In genomic region chr6:54876365-54876764, GRCh38 we compare ENCODE assay signal across 17 cellular contexts. TPM values are rescaled to one million over a fixed set of nuclear protein-coding genes. Genes with fewer than 3 reads are reported as not detected.
DNase-seq lines count a peak whose midpoint lies in the region; ATAC-seq and TF ChIP-seq lines count a peak whose summit lies in the region.
"Had no signal": no experiment of that assay in that cellular context is flagged by ENCODE, and none has a peak within 500 bp of the region (broad histone marks: within the 10 kb centered on the region; RNA-seq: fewer than 3 reads in every experiment).

No MANE protein-coding gene starts in this region.

- CTCF ChIA-PET in MCF 10A (lab: Yijun Ruan, JAX): interaction anchor here (0.7 kb wide), 1 partner anchor 767 kb away, joined by 3 read pairs; no protein-coding TSS in a partner anchor

- TF ChIP-seq POLR2A in breast epithelium (IDR thresholded peaks at IDR 0.05) (no peak), gastrocnemius medialis (IDR thresholded peaks at IDR 0.05) (no peak)

- H3K27me3 ChIP-seq in breast epithelium (no peaks in the 10 kb centered on the region), foreskin keratinocyte (no peaks in the 10 kb centered on the region), gastrocnemius medialis (no peaks in the 10 kb centered on the region)
- H3K27me3 ChIP-seq: BLaER1 had no signal

- in situ Hi-C loops in gastrocnemius medialis (cut with MboI; ENCODE audit: low sequenced_read_pairs in 4 of 4): no loop called here

- no peaks in the 10 kb centered on the region for H3K27me3 Mint-ChIP-seq in MCF 10A (ENCODE audit: insufficient read depth, unreplicated experiment)
- H3K27me3 Mint-ChIP-seq: CD8-positive, alpha-beta memory T cell had no signal

- H3K4me1 ChIP-seq in breast epithelium (no peaks in the 10 kb centered on the region), foreskin keratinocyte (peaks cover 47% of the 10 kb centered on the region), gastrocnemius medialis (peaks cover 0 to 3% of the 10 kb centered on the region in 2 donors)
- H3K4me1 ChIP-seq: BLaER1 had no signal

- POLR2A ChIA-PET in MCF 10A (lab: Yijun Ruan, JAX): interaction anchor here (0.6 to 1.9 kb wide), 11 partner anchors 10 to 158 kb away, joined by 3 to 16 read pairs (median 3); partner anchors contain the start of gene FAM83B

- no peaks in the 10 kb centered on the region for H3K9me3 ChIP-seq in breast epithelium
- no peaks in the 10 kb centered on the region for H3K9me3 ChIP-seq in gastrocnemius medialis
- H3K9me3 ChIP-seq: BLaER1, Caco-2 had no signal

- no peaks in the 10 kb centered on the region for H3K9me3 Mint-ChIP-seq in MCF 10A (ENCODE audit: unreplicated experiment)
- H3K9me3 Mint-ChIP-seq: GM23338 had no signal

- no peak for TF ChIP-seq CTCF in MCF 10A (IDR thresholded peaks at IDR 0.05; ENCODE audit: unreplicated experiment)
- TF ChIP-seq CTCF in breast epithelium (IDR thresholded peaks at IDR 0.05): no peak
- no peak for TF ChIP-seq CTCF in foreskin keratinocyte (conservative IDR thresholded peaks at IDR 0.05)
- no peak for TF ChIP-seq CTCF in gastrocnemius medialis (IDR thresholded peaks at IDR 0.05 in 4 of 5, conservative IDR thresholded peaks at IDR 0.05 in 1 of 5)

- no peak overlapping the region for H3K27ac Mint-ChIP-seq in MCF 10A (ENCODE audit: low read depth, unreplicated experiment)
- H3K27ac Mint-ChIP-seq: CD8-positive, alpha-beta memory T cell; GM23338 had no signal

- H3K27ac ChIP-seq in breast epithelium (no peak overlapping the region), foreskin keratinocyte (peak overlapping the region; percentile 46), gastrocnemius medialis (peak overlapping the region in 1 of 4 donors; percentile 13)
- H3K27ac ChIP-seq: BLaER1 had no signal

- H3K36me3 Mint-ChIP-seq in MCF 10A (ENCODE audit: insufficient read depth, unreplicated experiment): peaks cover 5% of the 10 kb centered on the region
- H3K36me3 Mint-ChIP-seq: CD8-positive, alpha-beta memory T cell had no signal

- ATAC-seq in foreskin keratinocyte: no peak
- no peak for ATAC-seq in gastrocnemius medialis
- no peak for ATAC-seq in GM21381 (IDR thresholded peaks at IDR 0.05; ENCODE audit: unreplicated experiment)
- ATAC-seq: GM23338, HepG2 had no signal

- BruUV-seq in MCF 10A (replicated peaks; lab: Mats Ljungman, UMichigan): no TSS peak

- peaks cover 20% of the 10 kb centered on the region for H3K4me1 Mint-ChIP-seq in MCF 10A (ENCODE audit: insufficient read depth, unreplicated experiment)
- H3K4me1 Mint-ChIP-seq: CD8-positive, alpha-beta memory T cell had no signal

- intact Hi-C loops in MCF 10A (cut with micrococcal nuclease): loop anchor here (10.0 kb wide), 1 partner anchor 892 kb away; no protein-coding TSS in a partner anchor
- intact Hi-C loops in breast epithelium (cut with DNase I; ENCODE audit: low total_unique reads): no loop called here
- intact Hi-C loops in gastrocnemius medialis (cut with DNase I; ENCODE audit: low total_unique reads): no loop called here

- DNase-seq in MCF 10A (ENCODE audit: unreplicated experiment) (peak; percentile 50), breast epithelium (ENCODE audit: low spot score in 2 of 2) (no peak), foreskin keratinocyte (no peak), gastrocnemius medialis (peak; percentile 14 to 41), NCI-H510A treated with DMSO at 0.1 percent for 48 hours (lab: John Stamatoyannopoulos, UW) (no peak), HPDE6-E6E7 (ENCODE audit: extremely low spot score) (no peak)
- DNase-seq: 8988T; AML-193; Caco-2; CD8-positive, alpha-beta memory T cell; DMS53; GF-D8; H7 had no signal

- H3K36me3 ChIP-seq in breast epithelium (no peaks in the 10 kb centered on the region), gastrocnemius medialis (no peaks in the 10 kb centered on the region)
- H3K36me3 ChIP-seq: BLaER1 had no signal

- H3K4me3 ChIP-seq in breast epithelium (no peak overlapping the region), gastrocnemius medialis (no peak overlapping the region)
- H3K4me3 ChIP-seq: BLaER1, GM23338 had no signal

- H3K4me3 Mint-ChIP-seq in MCF 10A (ENCODE audit: unreplicated experiment): no peak overlapping the region
- H3K4me3 Mint-ChIP-seq: CD8-positive, alpha-beta memory T cell; GM23338 had no signal

RNA-seq across cellular contexts. Expression of gene FAM83B, which starts 29.8 kb away (rescaled TPM):
- total RNA-seq in MCF 10A (2022) (22.3 and 25.4 TPM in 2 replicates), breast epithelium (10 to 100 TPM in 1 of 3 donors, 1 to 10 TPM in 1, under 1 TPM in 1; 0.16 to 13.6 (median 8.8) TPM), foreskin keratinocyte (42.6 and 44.2 TPM in 2 replicates), gastrocnemius medialis (1 to 10 TPM in 1 of 4 donors, under 1 TPM in 3; 0.26 to 1.0 (median 0.44) TPM)
- polyA plus RNA-seq in foreskin keratinocyte: 1.1 and 1.9 TPM in 2 replicates
- total RNA-seq: CD8-positive, alpha-beta memory T cell; HepG2 had no signal
- polyA plus RNA-seq: CD8-positive, alpha-beta memory T cell; HepG2 had no signal

Comparison
In these comparisons a context has a peak if more than half of its experiments do, and no peak if none do; other contexts are left out.
1. DNase-seq: peak in MCF 10A (single experiment) and gastrocnemius medialis (2 of 2); none in breast epithelium (0 of 2), foreskin keratinocyte (0 of 2), NCI-H510A treated with DMSO at 0.1 percent for 48 hours (single experiment) and HPDE6-E6E7 (single experiment).